In genomic region chr2:46315103-46315890, GRCh38 we compare ENCODE assay signal across 1 cellular context.
TF ChIP-seq lines count a peak whose summit lies in the region.

No MANE protein-coding gene starts in this region.

TF ChIP-seq in HepG2, 621 proteins besides CTCF, POLR2A, EP300 and RAD21 (continued from another document):
- TF ChIP-seq ZHX1 (CRISPR knock-in tag; IDR thresholded peaks at IDR 0.05; ENCODE audit: low read depth) (peak; percentile 61; the same call in 1 of the 2 replicates), KMT2A (CRISPR knock-in tag; IDR thresholded peaks at IDR 0.05) (peak; percentile 96), ISX (CRISPR knock-in tag; conservative IDR thresholded peaks at IDR 0.05) (no peak), ZNF230 (CRISPR knock-in tag; IDR thresholded peaks at IDR 0.05) (0 out of 2 replicates have a peak, but pooled peaks have one; percentile 39), KMT2B (CRISPR knock-in tag; IDR thresholded peaks at IDR 0.05) (no peak; the same call in 1 of the 2 replicates), ZNF263 (CRISPR knock-in tag; IDR thresholded peaks at IDR 0.05) (peak; percentile 72), MIXL1 (CRISPR knock-in tag; IDR thresholded peaks at IDR 0.05) (0 out of 2 replicates have a peak, but pooled peaks have one; percentile 52), ETS1 (CRISPR knock-in tag; IDR thresholded peaks at IDR 0.05) (no peak), ZFY (CRISPR knock-in tag; IDR thresholded peaks at IDR 0.05) (peak; percentile 86), ZNF18 (CRISPR knock-in tag; IDR thresholded peaks at IDR 0.05; ENCODE audit: insufficient replicate concordance) (peak; percentile 94), HDAC1 (CRISPR knock-in tag; IDR thresholded peaks at IDR 0.05) (peak; percentile 90), ATF6 (CRISPR knock-in tag; conservative IDR thresholded peaks at IDR 0.05) (no peak), MTA3 (CRISPR knock-in tag; IDR thresholded peaks at IDR 0.05) (no peak), AFF4 (CRISPR knock-in tag; IDR thresholded peaks at IDR 0.05) (no peak), ELF3 (CRISPR knock-in tag; IDR thresholded peaks at IDR 0.05) (peak; percentile 93), EED (CRISPR knock-in tag; IDR thresholded peaks at IDR 0.05) (no peak), NFKB2 (CRISPR knock-in tag; IDR thresholded peaks at IDR 0.05; ENCODE audit: borderline replicate concordance) (peak; percentile 87), MYNN (CRISPR knock-in tag; IDR thresholded peaks at IDR 0.05; ENCODE audit: low read depth) (peak; percentile 78; the same call in 1 of the 2 replicates), ZBTB37 (CRISPR knock-in tag; IDR thresholded peaks at IDR 0.05) (peak; percentile 82), TERF1 (CRISPR knock-in tag; IDR thresholded peaks at IDR 0.05) (no peak), PPARG (CRISPR knock-in tag; conservative IDR thresholded peaks at IDR 0.05) (peak; percentile 75), ZNF225 (CRISPR knock-in tag; IDR thresholded peaks at IDR 0.05) (peak; percentile 80; the same call in 1 of the 2 replicates), HMGXB4 (CRISPR knock-in tag; IDR thresholded peaks at IDR 0.05; ENCODE audit: borderline replicate concordance in 1 of 2, low read depth in 1 of 2) (peak in 1 of 2 experiments; percentile 82; a peak in 3 of 4 replicates), RBM39 (IDR thresholded peaks at IDR 0.05; ENCODE audit: low read depth, low read length, poor library complexity, severe bottlenecking) (peak; percentile 68), ZNF512 (CRISPR knock-in tag; IDR thresholded peaks at IDR 0.05) (peak; percentile 54; the same call in 1 of the 2 replicates), ZNF383 (CRISPR knock-in tag; IDR thresholded peaks at IDR 0.05; ENCODE audit: borderline replicate concordance) (no peak), ZNF441 (CRISPR knock-in tag; IDR thresholded peaks at IDR 0.05; ENCODE audit: borderline replicate concordance) (peak; percentile 95), ZNF598 (CRISPR knock-in tag; IDR thresholded peaks at IDR 0.05; ENCODE audit: borderline replicate concordance) (peak; percentile 60; the same call in 1 of the 2 replicates), NR2C2 (CRISPR knock-in tag; IDR thresholded peaks at IDR 0.05; ENCODE audit: borderline replicate concordance) (peak; percentile 56; the same call in 1 of the 2 replicates), NFKBIZ (CRISPR knock-in tag; IDR thresholded peaks at IDR 0.05) (peak; percentile 83; the same call in 1 of the 2 replicates), ZNF773 (CRISPR knock-in tag; IDR thresholded peaks at IDR 0.05; ENCODE audit: borderline replicate concordance) (no peak)
